13 cellular contexts compared by ENCODE assay signal in the genomic region with DNA sequence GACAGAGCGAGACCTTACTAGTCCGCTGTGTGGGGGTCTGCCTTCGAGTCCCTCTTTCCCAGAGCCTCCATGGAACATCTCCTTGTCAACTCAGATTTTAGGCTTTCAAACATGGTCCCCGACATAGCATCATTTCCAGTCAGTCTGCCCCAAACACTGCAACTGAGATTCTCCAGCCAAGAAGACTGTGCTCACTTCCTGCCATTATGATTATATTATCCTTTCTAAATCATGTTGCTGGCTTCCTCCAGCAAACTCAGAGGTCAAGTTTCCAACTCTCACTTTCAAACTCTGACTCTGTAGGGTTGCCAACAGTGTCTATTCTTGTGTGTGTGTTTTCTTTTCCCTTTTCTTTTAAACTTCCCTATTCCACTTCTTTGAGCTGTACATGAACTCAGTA.
DNase-seq lines count a peak whose midpoint lies in the region; ATAC-seq and TF ChIP-seq lines count a peak whose summit lies in the region.
"Had no signal": no experiment of that assay in that cellular context is flagged by ENCODE, and none has a peak within 500 bp of the region (broad histone marks: within the 10 kb centered on the region; RNA-seq: fewer than 3 reads in every experiment).

No MANE protein-coding gene starts in this region.

- H3K9me3 Mint-ChIP-seq in natural killer cell = no peaks in the 10 kb centered on the region

- TF ChIP-seq CTCF in heart left ventricle (IDR thresholded peaks at IDR 0.05) (no peak), esophagus squamous epithelium (IDR thresholded peaks at IDR 0.05) (no peak), natural killer cell (IDR thresholded peaks at IDR 0.05) (no peak), upper lobe of left lung (IDR thresholded peaks at IDR 0.05) (no peak)

- peak overlapping the region; percentile 22 to 68 for H3K27ac Mint-ChIP-seq in natural killer cell

- peaks cover 31 to 50% of the 10 kb centered on the region in 2 donors for H3K4me1 Mint-ChIP-seq in natural killer cell

- peaks cover 0 to 69% (median 53%) of the 10 kb centered on the region in 12 donors for H3K4me1 ChIP-seq in heart left ventricle
- H3K4me1 ChIP-seq in esophagus squamous epithelium = peaks cover 0 to 63% (median 27%) of the 10 kb centered on the region in 3 donors
- H3K4me1 ChIP-seq in upper lobe of left lung = peaks cover 33 to 43% (median 40%) of the 10 kb centered on the region in 4 donors

- no peak overlapping the region for H3K4me3 Mint-ChIP-seq in natural killer cell

- H3K27ac ChIP-seq in heart left ventricle (peak overlapping the region in 8 of 12 donors; percentile 23 to 74 (median 58)), esophagus squamous epithelium (peak overlapping the region; percentile 26 to 85 (median 60)), upper lobe of left lung (peak overlapping the region; percentile 49 to 76 (median 58))

- no peak for TF ChIP-seq EP300 in upper lobe of left lung (IDR thresholded peaks at IDR 0.05)

- H3K4me3 ChIP-seq in heart left ventricle = no peak overlapping the region
- H3K4me3 ChIP-seq in esophagus squamous epithelium = no peak overlapping the region
- no peak overlapping the region for H3K4me3 ChIP-seq in upper lobe of left lung
- H3K4me3 ChIP-seq: MG63 had no signal

- ATAC-seq in heart left ventricle (peak in 3 of 4 donors; percentile 23 to 33 (median 25)), Right ventricle myocardium inferior (no peak), natural killer cell (no peak), upper lobe of left lung (ENCODE audit: low FRiP score in 2 of 2) (no peak), GM18498 (IDR thresholded peaks at IDR 0.05; ENCODE audit: unreplicated experiment) (no peak), HG03045 (IDR thresholded peaks at IDR 0.05; ENCODE audit: unreplicated experiment) (no peak)

- H3K27me3 ChIP-seq in heart left ventricle (no peaks in the 10 kb centered on the region), esophagus squamous epithelium (no peaks in the 10 kb centered on the region), upper lobe of left lung (no peaks in the 10 kb centered on the region)
- H3K27me3 ChIP-seq: MG63 had no signal

- H3K36me3 ChIP-seq in heart left ventricle = peaks cover 0 to 51% (median 20%) of the 10 kb centered on the region in 9 donors
- peaks cover 0 to 15% (median 1%) of the 10 kb centered on the region in 3 donors for H3K36me3 ChIP-seq in esophagus squamous epithelium
- H3K36me3 ChIP-seq in upper lobe of left lung = peaks cover 0 to 29% (median 0%) of the 10 kb centered on the region in 4 donors
- H3K36me3 ChIP-seq: MG63 had no signal

- H3K27me3 Mint-ChIP-seq in natural killer cell (ENCODE audit: low read depth in 2 of 2) = no peaks in the 10 kb centered on the region

- peaks cover 9% of the 10 kb centered on the region for H3K36me3 Mint-ChIP-seq in natural killer cell

- DNase-seq in heart left ventricle (no peak), Right ventricle myocardium inferior (ENCODE audit: missing footprints) (no peak), esophagus squamous epithelium (lab: John Stamatoyannopoulos, UW) (no peak), natural killer cell (no peak), upper lobe of left lung (no peak), GF-D8 (lab: John Stamatoyannopoulos, UW) (no peak)
- DNase-seq: activated T-cell treated with anti-CD3 and anti-CD28 coated beads, Interleukin-2, amount 50 U/mL, for 1 hour; MG63; NCI-H446 treated with DMSO at 0.1 percent for 48 hours; posterior cingulate gyrus; RPMI8226 had no signal

- 72 to 84% (median 80%) methylated on average over 4 of the region's 4 CpGs for WGBS in heart left ventricle, 4 donors
- WGBS in esophagus squamous epithelium, 2 donors = 78 to 89% methylated on average over 3 to 4 of the region's 4 CpGs
- WGBS in upper lobe of left lung, 2 donors = 65 to 73% methylated on average over 4 of the region's 4 CpGs

- intact Hi-C loops in heart left ventricle (cut with DNase I) = no loop called here
- intact Hi-C loops in Right ventricle myocardium inferior (cut with DNase I) = no loop called here
- intact Hi-C loops in esophagus squamous epithelium (cut with DNase I) = no loop called here
- intact Hi-C loops in natural killer cell (cut with micrococcal nuclease) = no loop called here

- H3K9me3 ChIP-seq in heart left ventricle (no peaks in the 10 kb centered on the region), esophagus squamous epithelium (no peaks in the 10 kb centered on the region), upper lobe of left lung (no peaks in the 10 kb centered on the region)
- H3K9me3 ChIP-seq: MG63 had no signal

- TF ChIP-seq POLR2A in heart left ventricle (IDR thresholded peaks at IDR 0.05) (no peak), esophagus squamous epithelium (IDR thresholded peaks at IDR 0.05) (no peak), upper lobe of left lung (IDR thresholded peaks at IDR 0.05) (no peak)

Comparison
In these comparisons a context has a peak if more than half of its experiments do, and no peak if none do; other contexts are left out.
1. ATAC-seq: peak in heart left ventricle (3 of 4); none in Right ventricle myocardium inferior (single experiment), natural killer cell (0 of 3), upper lobe of left lung (0 of 2), GM18498 (single experiment) and HG03045 (single experiment).
2. Peak in every context shown above with its lines, with median percentiles within 50 percentile points of each other: H3K27ac ChIP-seq.